In genomic region chr14:89578048-89578619, GRCh38 we compare ENCODE assay signal across 14 cellular contexts.
DNase-seq lines count a peak whose midpoint lies in the region; ATAC-seq and TF ChIP-seq lines count a peak whose summit lies in the region.
"Had no signal": no experiment of that assay in that cellular context is flagged by ENCODE, and none has a peak within 500 bp of the region (broad histone marks: within the 10 kb centered on the region; RNA-seq: fewer than 3 reads in every experiment).

No MANE protein-coding gene starts in this region.

- H3K36me3 Mint-ChIP-seq in activated naive CD8-positive, alpha-beta T cell treated with anti-CD3 and anti-CD28 coated beads for 36 hours: peaks cover 27% of the 10 kb centered on the region

- ATAC-seq in left ventricle myocardium superior (peak; percentile 76), HG02973 (IDR thresholded peaks at IDR 0.05; ENCODE audit: unreplicated experiment) (no peak)

- no peaks in the 10 kb centered on the region for H3K36me3 ChIP-seq in parathyroid adenoma (ENCODE audit: control insufficient read depth, insufficient read depth, low read length)
- H3K36me3 ChIP-seq: breast epithelium, MG63 had no signal

- H3K4me3 Mint-ChIP-seq in activated naive CD8-positive, alpha-beta T cell treated with anti-CD3 and anti-CD28 coated beads for 36 hours: no peak overlapping the region

- TF ChIP-seq CTCF in parathyroid adenoma (IDR thresholded peaks at IDR 0.05): no peak

- H3K79me2 ChIP-seq in parathyroid adenoma: peaks cover 14% of the 10 kb centered on the region

- peak overlapping the region; percentile 12 for H3K4me3 ChIP-seq in parathyroid adenoma (ENCODE audit: low read depth, low read length)
- H3K4me3 ChIP-seq: breast epithelium, MG63, psoas muscle had no signal

- H3K4me1 ChIP-seq in parathyroid adenoma: peaks cover 54% of the 10 kb centered on the region
- H3K4me1 ChIP-seq: breast epithelium had no signal

- H3K9ac ChIP-seq in parathyroid adenoma: no peak overlapping the region

- peak overlapping the region; percentile 86 for H3K27ac ChIP-seq in parathyroid adenoma
- H3K27ac ChIP-seq: breast epithelium, psoas muscle had no signal

- H3K4me1 Mint-ChIP-seq in activated naive CD8-positive, alpha-beta T cell treated with anti-CD3 and anti-CD28 coated beads for 36 hours: peaks cover 32% of the 10 kb centered on the region

- H3K27me3 Mint-ChIP-seq in activated naive CD8-positive, alpha-beta T cell treated with anti-CD3 and anti-CD28 coated beads for 36 hours: no peaks in the 10 kb centered on the region

- H3K4me2 ChIP-seq in parathyroid adenoma (ENCODE audit: low read length): peak overlapping the region; percentile 34

- intact Hi-C loops in left ventricle myocardium superior (cut with micrococcal nuclease): no loop called here

- H3K27me3 ChIP-seq in parathyroid adenoma (ENCODE audit: control insufficient read depth, insufficient read depth, low read length): no peaks in the 10 kb centered on the region
- H3K27me3 ChIP-seq: breast epithelium, MG63 had no signal

- DNase-seq in EL: peak; percentile 55
- no peak for DNase-seq in activated naive CD8-positive, alpha-beta T cell treated with anti-CD3 and anti-CD28 coated beads for 36 hours
- DNase-seq in left ventricle myocardium superior: no peak
- DNase-seq in NCI-H226: no peak
- no peak for DNase-seq in NCI-H2107 treated with DMSO at 0.1 percent for 48 hours (lab: John Stamatoyannopoulos, UW; ENCODE audit: unreplicated experiment)
- no peak for DNase-seq in stimulated activated CD4-positive, alpha-beta T cell treated with anti-CD3 and anti-CD28 coated beads, Interleukin-15, amount 100 ng/mL, for 24 hours
- DNase-seq: DMS79 treated with DMSO at 0.1 percent for 48 hours, MG63, NCI-H510A treated with DMSO at 0.1 percent for 48 hours, psoas muscle, SHP77 treated with DMSO at 0.1 percent for 48 hours had no signal

- H3K27ac Mint-ChIP-seq in activated naive CD8-positive, alpha-beta T cell treated with anti-CD3 and anti-CD28 coated beads for 36 hours: peak overlapping the region; percentile 35

- no peaks in the 10 kb centered on the region for H3K9me3 Mint-ChIP-seq in activated naive CD8-positive, alpha-beta T cell treated with anti-CD3 and anti-CD28 coated beads for 36 hours

- H3K9me3 ChIP-seq in parathyroid adenoma (ENCODE audit: control insufficient read depth, low read length): no peaks in the 10 kb centered on the region
- H3K9me3 ChIP-seq: breast epithelium, MG63, psoas muscle had no signal

- no peak overlapping the region for H2AFZ ChIP-seq in parathyroid adenoma
